ENCODE assay signal across 1 cellular context in the genomic region with DNA sequence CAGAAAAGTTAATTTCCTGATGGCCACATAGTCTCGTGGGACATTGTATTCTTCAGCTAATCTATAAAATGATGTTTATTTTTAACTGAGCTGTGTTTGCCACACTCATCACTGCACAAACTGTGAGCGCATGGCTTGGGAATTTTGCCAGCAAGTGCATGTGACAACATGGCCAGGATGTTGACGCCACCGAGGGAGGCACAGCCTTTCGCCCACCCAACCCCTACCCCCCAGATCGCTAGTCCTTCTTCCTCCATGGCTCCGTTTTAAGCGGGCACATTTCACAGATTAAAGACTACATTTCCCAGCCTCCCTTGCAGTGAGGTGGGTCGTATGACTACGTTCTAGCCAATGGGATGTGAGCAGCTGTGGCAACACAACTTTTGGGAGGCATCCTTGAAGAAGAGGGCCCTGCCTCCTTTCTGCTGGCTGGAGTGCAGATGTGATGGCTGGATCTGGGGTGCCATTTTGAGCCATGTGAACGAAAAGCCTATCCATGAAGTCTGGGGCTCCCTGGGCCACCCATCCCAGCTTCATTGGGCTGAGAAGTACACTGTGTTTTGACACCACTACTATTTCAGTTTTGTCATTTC.
TF ChIP-seq lines count a peak whose summit lies in the region.

No MANE protein-coding gene starts in this region.

TF ChIP-seq in endothelial cell of umbilical vein, 7 proteins besides CTCF, POLR2A, EP300 and RAD21:
- TF ChIP-seq POLR2AphosphoS5 (IDR thresholded peaks at IDR 0.05; ENCODE audit: insufficient read depth, low read depth, low read length) (peak; percentile 17), JUN (IDR thresholded peaks at IDR 0.05; ENCODE audit: borderline replicate concordance, insufficient read depth, insufficient read length, low read depth) (no peak), FOS (IDR thresholded peaks at IDR 0.05; ENCODE audit: borderline replicate concordance, insufficient read depth, low read length) (no peak), GATA2 (IDR thresholded peaks at IDR 0.05; ENCODE audit: insufficient read depth, insufficient read length, low read depth, low read length) (no peak), EZH2 (IDR thresholded peaks at IDR 0.05; ENCODE audit: borderline replicate concordance, low read depth, low read length, severe bottlenecking) (no peak)
